22 cellular contexts compared by ENCODE assay signal in genomic region chr17:38637951-38638350, GRCh38. TPM values are rescaled to one million over a fixed set of nuclear protein-coding genes. Genes with fewer than 3 reads are reported as not detected.
DNase-seq lines count a peak whose midpoint lies in the region; TF ChIP-seq lines count a peak whose summit lies in the region.
"Had no signal": no experiment of that assay in that cellular context is flagged by ENCODE, and none has a peak within 500 bp of the region (broad histone marks: within the 10 kb centered on the region; RNA-seq: fewer than 3 reads in every experiment).

No MANE protein-coding gene starts in this region.

- H3K27ac ChIP-seq in endodermal cell (ENCODE audit: low read depth, low read length) (no peak overlapping the region), spleen (no peak overlapping the region)
- H3K27ac ChIP-seq: A549; BLaER1 treated with 17β-estradiol and CSF1 and Interleukin-3, amounts not matched to agents 10 nM and 100 nM; GM23248 had no signal

- H3K9me3 ChIP-seq in endodermal cell (ENCODE audit: control insufficient read depth, low read length) (no peaks in the 10 kb centered on the region), spleen (no peaks in the 10 kb centered on the region)
- H3K9me3 ChIP-seq: A549; BE2C; BLaER1 treated with 17β-estradiol and CSF1 and Interleukin-3, amounts not matched to agents 10 nM and 100 nM had no signal

- H3K4me1 ChIP-seq in endodermal cell (ENCODE audit: control insufficient read depth, insufficient read depth, low read length) (no peaks in the 10 kb centered on the region), spleen (no peaks in the 10 kb centered on the region)
- H3K4me1 ChIP-seq: A549, BE2C had no signal

- intact Hi-C loops in spleen (cut with DNase I; ENCODE audit: low total_unique reads) (no loop called here), MCF 10A (cut with micrococcal nuclease) (no loop called here)

- POLR2A ChIA-PET in MCF 10A (lab: Yijun Ruan, JAX), result no interaction called here

- no peak overlapping the region for H3K9ac ChIP-seq in endodermal cell (ENCODE audit: extremely low read depth, low read length, poor library complexity, severe bottlenecking)
- H3K9ac ChIP-seq: BLaER1 treated with 17β-estradiol and CSF1 and Interleukin-3, amounts not matched to agents 10 nM and 100 nM; GM23248 had no signal

- no peak overlapping the region for H3K27ac Mint-ChIP-seq in endodermal cell
- H3K27ac Mint-ChIP-seq in MCF 10A (ENCODE audit: low read depth, unreplicated experiment), result no peak overlapping the region
- H3K27ac Mint-ChIP-seq: CD14-positive monocyte; CD4-positive, alpha-beta T cell had no signal

- H3K27me3 Mint-ChIP-seq in endodermal cell (ENCODE audit: insufficient read depth) (no peaks in the 10 kb centered on the region), MCF 10A (ENCODE audit: insufficient read depth, unreplicated experiment) (no peaks in the 10 kb centered on the region)

- TF ChIP-seq POLR2A in spleen (IDR thresholded peaks at IDR 0.05), result no peak

- no TSS peak for BruUV-seq in MCF 10A (replicated peaks; lab: Mats Ljungman, UMichigan)

- DNase-seq in NCI-H524 (lab: John Stamatoyannopoulos, UW) (peak; percentile 47 to 57), NCI-H524 treated with DMSO at 0.1 percent for 48 hours (lab: John Stamatoyannopoulos, UW) (no peak), endodermal cell (peak; percentile 28), spleen (peak; percentile 1), dedifferentiated amniotic fluid mesenchymal stem cell (ENCODE audit: extremely low spot score) (no peak), MCF 10A (ENCODE audit: unreplicated experiment) (no peak)
- DNase-seq: 8988T; ACHN; AML-193; BE2C; CD4-positive, alpha-beta T cell; CD8-positive, alpha-beta memory T cell; DMS 273 treated with DMSO at 0.1 percent for 48 hours; DMS79; EL; GDM1; GM23248; H7 had no signal

- no peaks in the 10 kb centered on the region for H3K36me3 ChIP-seq in endodermal cell (ENCODE audit: control insufficient read depth, insufficient read depth, low read length)
- H3K36me3 ChIP-seq in spleen, result no peaks in the 10 kb centered on the region
- H3K36me3 ChIP-seq: BE2C; BLaER1 treated with 17β-estradiol and CSF1 and Interleukin-3, amounts not matched to agents 10 nM and 100 nM had no signal

- H3K9me3 Mint-ChIP-seq in endodermal cell (no peaks in the 10 kb centered on the region), MCF 10A (ENCODE audit: unreplicated experiment) (no peaks in the 10 kb centered on the region)
- H3K9me3 Mint-ChIP-seq: CD14-positive monocyte; CD4-positive, alpha-beta T cell; CD8-positive, alpha-beta memory T cell had no signal

- H3K36me3 Mint-ChIP-seq in endodermal cell (ENCODE audit: low read depth), result no peaks in the 10 kb centered on the region
- no peaks in the 10 kb centered on the region for H3K36me3 Mint-ChIP-seq in MCF 10A (ENCODE audit: insufficient read depth, unreplicated experiment)
- H3K36me3 Mint-ChIP-seq: CD14-positive monocyte had no signal

- 93 to 100% methylated on average over 2 of the region's 4 CpGs for WGBS in endodermal cell (ENCODE audit: insufficient coverage in 1 of 2, insufficient read length in 1 of 2), 2 experiments
- 70 to 89% (median 79%) methylated on average over 4 of the region's 4 CpGs for WGBS in spleen, 5 donors

- H3K4me3 ChIP-seq in endodermal cell (ENCODE audit: low read length), result no peak overlapping the region
- H3K4me3 ChIP-seq in spleen, result no peak overlapping the region
- H3K4me3 ChIP-seq: A549; BLaER1 treated with 17β-estradiol and CSF1 and Interleukin-3, amounts not matched to agents 10 nM and 100 nM; GM12878; GM23248 had no signal

- H3K4me1 Mint-ChIP-seq in endodermal cell (peaks cover 7% of the 10 kb centered on the region), MCF 10A (ENCODE audit: insufficient read depth, unreplicated experiment) (no peaks in the 10 kb centered on the region)
- H3K4me1 Mint-ChIP-seq: CD14-positive monocyte; CD8-positive, alpha-beta memory T cell had no signal

- CTCF ChIA-PET in MCF 10A (lab: Yijun Ruan, JAX), result interaction anchor here (0.9 kb wide), 1 partner anchor 26 kb away, joined by 4 read pairs; no protein-coding TSS in a partner anchor

- TF ChIP-seq CTCF in endodermal cell (conservative IDR thresholded peaks at IDR 0.05) (no peak), spleen (IDR thresholded peaks at IDR 0.05 in 8 of 11, conservative IDR thresholded peaks at IDR 0.05 in 3 of 11) (no peak), MCF 10A (IDR thresholded peaks at IDR 0.05; ENCODE audit: unreplicated experiment) (no peak)

- H3K27me3 ChIP-seq in endodermal cell (ENCODE audit: control insufficient read depth, insufficient read depth, low read length, poor library complexity, severe bottlenecking) (no peaks in the 10 kb centered on the region), spleen (replicated peaks in 1 of 7) (peaks cover 0 to 35% (median 0%) of the 10 kb centered on the region in 7 donors)
- H3K27me3 ChIP-seq: BE2C; BLaER1 treated with 17β-estradiol and CSF1 and Interleukin-3, amounts not matched to agents 10 nM and 100 nM had no signal

- H3K4me3 Mint-ChIP-seq in endodermal cell (no peak overlapping the region), MCF 10A (ENCODE audit: unreplicated experiment) (no peak overlapping the region)
- H3K4me3 Mint-ChIP-seq: CD4-positive, alpha-beta T cell; CD8-positive, alpha-beta memory T cell had no signal

RNA-seq across cellular contexts. Expression of gene SRCIN1, which starts 32.2 kb away (rescaled TPM):
- 1 to 10 TPM; 2.8 to 5.9 TPM for total RNA-seq in endodermal cell
- polyA plus RNA-seq in endodermal cell (2013, experiment 1 of 2), result 13.0 TPM
- polyA plus RNA-seq in endodermal cell (2013, experiment 2 of 2), result 12.7 TPM
- total RNA-seq in spleen, result 1 to 10 TPM in 4 of 7 donors, under 1 TPM in 3; 0.32 to 3.5 (median 2.1) TPM
- polyA plus RNA-seq in spleen, result 1 to 10 TPM in 1 of 3 donors, under 1 TPM in 2; 0.41 to 2.5 (median 0.98) TPM
- 5.7 and 8.6 TPM in 2 replicates for total RNA-seq in MCF 10A (2022)
- total RNA-seq: GM23248 had no signal
- polyA plus RNA-seq: CD14-positive monocyte; CD8-positive, alpha-beta memory T cell; GM23248 had no signal

RNA-seq across cellular contexts. Expression of gene EPOP, which starts 36.8 kb away (rescaled TPM):
- total RNA-seq in endodermal cell (1 to 10 TPM; 3.2 to 5.0 TPM), spleen (1 to 10 TPM in 6 of 7 donors, under 1 TPM in 1; 0.51 to 6.4 (median 2.2) TPM), MCF 10A (2022) (3.4 and 3.6 TPM in 2 replicates)
- 13.5 TPM for polyA plus RNA-seq in endodermal cell (2013, experiment 1 of 2)
- polyA plus RNA-seq in endodermal cell (2013, experiment 2 of 2), result 12.8 TPM
- 1 to 10 TPM; 1.5 to 3.5 (median 3.1) TPM for polyA plus RNA-seq in spleen
- polyA plus RNA-seq: CD14-positive monocyte had no signal

Comparison
In these comparisons a context has a peak if more than half of its experiments do, and no peak if none do; other contexts are left out.
1. DNase-seq: peak in NCI-H524 (2 of 2), endodermal cell (single experiment) and spleen (single experiment); none in NCI-H524 treated with DMSO at 0.1 percent for 48 hours (single experiment), dedifferentiated amniotic fluid mesenchymal stem cell (single experiment) and MCF 10A (single experiment).